ENCODE assay signal across 11 cellular contexts in the genomic region with DNA sequence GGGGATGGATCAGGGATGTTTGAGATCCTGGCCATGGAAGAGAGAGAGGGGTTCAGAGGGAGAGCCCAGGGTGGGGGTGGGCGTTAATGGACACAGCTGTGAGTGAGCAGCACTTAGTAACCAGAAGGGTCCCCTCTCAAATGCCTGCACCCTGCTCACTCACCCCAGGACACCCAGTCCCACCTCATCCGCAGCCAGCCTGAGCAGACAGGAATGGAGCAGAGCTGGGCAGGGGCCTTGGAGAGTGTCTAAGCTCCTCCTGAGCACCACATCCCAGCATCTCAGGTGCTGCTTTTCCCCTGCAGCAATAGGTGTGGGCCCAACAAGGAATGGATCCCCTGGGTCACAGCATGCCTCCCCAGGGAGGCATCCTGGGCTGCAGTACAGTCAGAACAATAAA. TPM values are rescaled to one million over a fixed set of nuclear protein-coding genes. Genes with fewer than 3 reads are reported as not detected.
"Had no signal": no experiment of that assay in that cellular context is flagged by ENCODE, and none has a peak within 500 bp of the region (broad histone marks: within the 10 kb centered on the region; RNA-seq: fewer than 3 reads in every experiment).

No MANE protein-coding gene starts in this region.

- H2AFZ ChIP-seq: GM23248, GM23338 had no signal

- DNase-seq: GM23248, GOT3, H7, H9, HCEC 1CT, HFFc6 had no signal

- H3K9ac ChIP-seq: GM23248 had no signal

- H3K9me3 Mint-ChIP-seq: GM23338 had no signal

- H3K4me1 Mint-ChIP-seq: GM23338 had no signal

- H3K4me3 Mint-ChIP-seq: GM23338, H9, HFFc6 had no signal

- H3K9me3 ChIP-seq: HAP-1 had no signal

- H3K27ac Mint-ChIP-seq: GM23338, H9, HFFc6 had no signal

- H3K36me3 ChIP-seq: HAP-1 had no signal

- H3K4me3 ChIP-seq: GM23248, GM23338, HAP-1 had no signal

- ATAC-seq: GM23338, HCT116 had no signal

- H3K27ac ChIP-seq: GM23248 had no signal

- H3K4me2 ChIP-seq: GM23338 had no signal

- H3K4me1 ChIP-seq: HAP-1 had no signal

RNA-seq across cellular contexts. Expression of a gene that starts 5.3 kb away (rescaled TPM):
- total RNA-seq: GM23248, GM23338, H1, H4, H7, H9, HFFc6 had no signal
- polyA plus RNA-seq: GM23248, GM23338, H1 had no signal

RNA-seq across cellular contexts. Expression of a gene that starts 36.3 kb away (rescaled TPM):
- total RNA-seq: H9 had no signal
